28 cellular contexts compared by ENCODE assay signal in the genomic region with DNA sequence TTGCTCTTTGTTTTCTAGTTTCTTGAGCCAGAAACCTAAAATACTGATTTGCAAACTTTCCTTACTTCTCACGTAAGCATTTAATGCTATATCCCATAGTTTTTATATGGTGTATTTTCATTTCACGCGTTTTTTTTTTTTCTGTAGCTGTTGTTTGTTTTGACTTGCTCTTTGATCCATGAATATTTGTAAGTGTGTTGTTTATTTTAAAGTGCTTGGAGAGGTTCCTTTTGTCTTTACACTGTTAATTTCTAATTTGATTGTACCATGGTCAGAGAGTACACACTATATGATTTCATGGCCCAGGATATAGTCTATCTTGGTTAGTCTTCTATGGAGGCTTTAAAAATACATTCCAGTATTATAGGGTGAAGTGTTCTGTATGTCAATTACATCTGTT.
"Had no signal": no experiment of that assay in that cellular context is flagged by ENCODE, and none has a peak within 500 bp of the region (broad histone marks: within the 10 kb centered on the region; RNA-seq: fewer than 3 reads in every experiment).

No MANE protein-coding gene starts in this region.

- H3K27ac ChIP-seq: coronary artery, dorsolateral prefrontal cortex, epithelial cell of prostate, esophagus squamous epithelium, gastrocnemius medialis, heart right ventricle, left ventricle myocardium inferior, lower lobe of right lung had no signal

- DNase-seq: dermis blood vessel endothelial cell; dorsolateral prefrontal cortex; effector CD8-positive, alpha-beta T cell; effector memory CD8-positive, alpha-beta T cell; endodermal cell; erythroblast; esophagus squamous epithelium; foreskin fibroblast; foreskin melanocyte; gastrocnemius medialis; glutamatergic neuron; head of caudate nucleus; heart right ventricle; hippocampal formation; kidney glomerular epithelial cell; left colon; left ventricle myocardium inferior; lower lobe of right lung; mesenchymal stem cell; mucosa of descending colon; naive B cell had no signal

- FAIRE-seq: colon, endometrium, islet of Langerhans, keratinocyte had no signal

- ATAC-seq: effector memory CD8-positive, alpha-beta T cell; esophagus mucosa; gastrocnemius medialis; heart right ventricle; left colon; lower lobe of right lung; mucosa of descending colon had no signal

- H3K4me3 ChIP-seq: coronary artery, dorsolateral prefrontal cortex, esophagus squamous epithelium, gastrocnemius medialis, heart right ventricle, left ventricle myocardium inferior, lower lobe of right lung, mucosa of descending colon had no signal

- H3K27me3 ChIP-seq: dorsolateral prefrontal cortex, esophagus squamous epithelium, gastrocnemius medialis, heart right ventricle had no signal

- H3K36me3 ChIP-seq: esophagus squamous epithelium, gastrocnemius medialis, heart right ventricle, left ventricle myocardium inferior, lower lobe of right lung had no signal

- H3K9me3 ChIP-seq: esophagus squamous epithelium, gastrocnemius medialis, heart right ventricle, left ventricle myocardium inferior, lower lobe of right lung, mucosa of descending colon had no signal
